Comparison of ENCODE assay signal across 10 cellular contexts in genomic region chr3:78238811-78239210, GRCh38.
"Had no signal": no experiment of that assay in that cellular context is flagged by ENCODE, and none has a peak within 500 bp of the region (broad histone marks: within the 10 kb centered on the region; RNA-seq: fewer than 3 reads in every experiment).

No MANE protein-coding gene starts in this region.

- H3K27me3 Mint-ChIP-seq: IgD-negative memory B cell had no signal

- H3K9ac ChIP-seq: GM23248, KMS-11 had no signal

- DNase-seq: GM23248, GOT3, H9, HCEC 1CT, KBM-7 had no signal

- H2AFZ ChIP-seq: GM23248 had no signal

- H3K4me3 Mint-ChIP-seq: H9, IgD-negative memory B cell had no signal

- H3K27ac ChIP-seq: GM23248, HL-60, KMS-11 had no signal

- FAIRE-seq: H54, HepG2 had no signal

- H3K4me3 ChIP-seq: GM23248 had no signal

- H3K36me3 Mint-ChIP-seq: IgD-negative memory B cell had no signal

- H3K4me2 ChIP-seq: KMS-11 had no signal

- ATAC-seq: HepG2 had no signal

- H3K27ac Mint-ChIP-seq: H9, IgD-negative memory B cell had no signal
